14 cellular contexts compared by ENCODE assay signal in the genomic region with DNA sequence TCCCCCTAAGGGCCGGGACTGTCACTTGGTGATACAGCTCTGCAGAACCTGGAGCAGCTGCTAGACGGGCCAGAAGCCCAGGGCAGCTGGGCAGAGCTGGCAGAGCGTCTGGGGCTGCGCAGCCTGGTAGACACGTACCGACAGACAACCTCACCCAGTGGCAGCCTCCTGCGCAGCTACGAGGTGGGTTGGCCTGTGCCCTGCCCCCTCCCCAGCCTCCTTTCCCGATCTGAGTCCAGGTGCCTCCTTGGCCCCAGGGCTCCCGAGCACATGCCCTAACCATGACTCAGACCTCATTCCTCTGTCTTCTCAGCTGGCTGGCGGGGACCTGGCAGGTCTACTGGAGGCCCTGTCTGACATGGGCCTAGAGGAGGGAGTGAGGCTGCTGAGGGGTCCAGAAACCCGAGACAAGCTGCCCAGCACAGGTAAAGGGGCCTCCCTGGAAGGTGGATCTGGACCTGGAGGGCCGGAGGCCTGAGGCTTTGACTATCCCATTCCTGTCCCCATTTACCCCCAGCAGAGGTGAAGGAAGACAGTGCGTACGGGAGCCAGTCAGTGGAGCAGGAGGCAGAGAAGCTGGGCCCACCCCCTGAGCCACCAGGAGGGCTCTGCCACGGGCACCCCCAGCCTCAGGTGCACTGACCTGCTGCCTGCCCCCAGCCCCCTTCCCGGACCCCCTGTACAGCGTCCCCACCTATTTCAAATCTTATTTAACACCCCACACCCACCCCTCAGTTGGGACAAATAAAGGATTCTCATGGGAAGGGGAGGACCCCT. TPM values are rescaled to one million over a fixed set of nuclear protein-coding genes. Genes with fewer than 3 reads are reported as not detected.
A peak's percentile ranks its signal among the peaks of the same experiment; 100 is the strongest.
DNase-seq lines count a peak whose midpoint lies in the region; ATAC-seq and TF ChIP-seq lines count a peak whose summit lies in the region.
"Had no signal": no experiment of that assay in that cellular context is flagged by ENCODE, and none has a peak within 500 bp of the region (broad histone marks: within the 10 kb centered on the region; RNA-seq: fewer than 3 reads in every experiment).

No MANE protein-coding gene starts in this region.

- ATAC-seq in GM19463 (IDR thresholded peaks at IDR 0.05; ENCODE audit: unreplicated experiment) (no peak), GM18517 (IDR thresholded peaks at IDR 0.05; ENCODE audit: unreplicated experiment) (no peak), GM21737 (IDR thresholded peaks at IDR 0.05; ENCODE audit: unreplicated experiment) (no peak)

- no peak overlapping the region for H4K8ac ChIP-seq in mesendoderm (ENCODE audit: low read depth, low read length)

- H3K27ac ChIP-seq in mesendoderm (ENCODE audit: low read depth, low read length) = no peak overlapping the region
- H3K27ac ChIP-seq: cardiac muscle cell, right atrium auricular region had no signal

- no peaks in the 10 kb centered on the region for H3K36me3 ChIP-seq in mesendoderm (ENCODE audit: control insufficient read depth, insufficient read depth, low read length)
- H3K36me3 ChIP-seq: cardiac muscle cell had no signal

- H3K23ac ChIP-seq in mesendoderm (ENCODE audit: low read length) = no peak overlapping the region

- H3K9ac ChIP-seq in mesendoderm (ENCODE audit: low read length) = no peak overlapping the region

- no peak overlapping the region for H2AK5ac ChIP-seq in mesendoderm (ENCODE audit: low read length)

- H3K4me3 Mint-ChIP-seq in CD14-positive monocyte = no peak overlapping the region
- H3K4me3 Mint-ChIP-seq: T-helper 2 cell treated with Interferon-gamma antibody and Interleukin-4, amounts not matched to agents 5 μg/mL and 100 μg/mL, for 36 hours had no signal

- no CpG with 5 or more reads among the region's 18 CpGs for WGBS in mesendoderm (ENCODE audit: extremely low coverage, insufficient coverage, low lambda C conversion rate)

- H2BK5ac ChIP-seq in mesendoderm (ENCODE audit: low read length) = no peak overlapping the region

- no peaks in the 10 kb centered on the region for H3K27me3 ChIP-seq in mesendoderm (ENCODE audit: insufficient read depth, low read length, poor library complexity)
- H3K27me3 ChIP-seq: cardiac muscle cell, right atrium auricular region had no signal

- peaks cover 46 to 51% of the 10 kb centered on the region in 2 donors for H3K36me3 Mint-ChIP-seq in CD14-positive monocyte

- H3K56ac ChIP-seq in mesendoderm (ENCODE audit: low read length) = no peak overlapping the region

- H3K4me2 ChIP-seq in mesendoderm (ENCODE audit: low read length) = no peak overlapping the region

- H3K4me1 ChIP-seq in mesendoderm (ENCODE audit: control insufficient read depth, low read depth, low read length) = peaks cover 2% of the 10 kb centered on the region

- no peak overlapping the region for H3K4me3 ChIP-seq in mesendoderm (ENCODE audit: low read length)
- H3K4me3 ChIP-seq: cardiac muscle cell, lung, right atrium auricular region had no signal

- H3K79me2 ChIP-seq in mesendoderm (ENCODE audit: control insufficient read depth, insufficient read depth, low read length) = no peaks in the 10 kb centered on the region

- peak; percentile 40 for DNase-seq in CD14-positive monocyte (ENCODE audit: low spot score)
- peak; percentile 88 for DNase-seq in HK-2 (ENCODE audit: unreplicated experiment)
- DNase-seq in astrocyte of the hippocampus (ENCODE audit: low read depth, low spot score) = peak; percentile 84
- DNase-seq in mesendoderm = peak; percentile 92
- no peak for DNase-seq in NCI-H1694 (lab: John Stamatoyannopoulos, UW)
- DNase-seq: activated CD8-positive, alpha-beta memory T cell treated with anti-CD3 and anti-CD28 coated beads, Interleukin-2, amount 50 U/mL, for 4 hours; NCI-H748 treated with DMSO at 0.1 percent for 48 hours had no signal

- no peak overlapping the region for H3K18ac ChIP-seq in mesendoderm (ENCODE audit: low read length)

- peaks cover 19% of the 10 kb centered on the region for H3K4me1 Mint-ChIP-seq in CD14-positive monocyte

- H3K27me3 Mint-ChIP-seq in CD14-positive monocyte (ENCODE audit: low read depth in 3 of 3) = peaks cover 7 to 14% (median 12%) of the 10 kb centered on the region in 3 donors

- intact Hi-C loops in CD14-positive monocyte (cut with micrococcal nuclease) = loop anchor here in 1 of 2 donors (2.0 kb wide), 1 partner anchor 13 kb away; no protein-coding TSS in a partner anchor

- peak overlapping the region in 1 of 7 donors; percentile 14 for H3K27ac Mint-ChIP-seq in CD14-positive monocyte
- H3K27ac Mint-ChIP-seq: T-helper 2 cell treated with Interferon-gamma antibody and Interleukin-4, amounts not matched to agents 5 μg/mL and 100 μg/mL, for 36 hours had no signal

- no peak overlapping the region for H2BK120ac ChIP-seq in mesendoderm (ENCODE audit: low read depth, low read length)

- H3K79me1 ChIP-seq in mesendoderm (ENCODE audit: low read length) = no peaks in the 10 kb centered on the region

- H3K4ac ChIP-seq in mesendoderm (ENCODE audit: low read depth, low read length) = no peak overlapping the region

- H2BK15ac ChIP-seq in mesendoderm (replicated peaks; ENCODE audit: low read depth) = no peak overlapping the region

- no peaks in the 10 kb centered on the region for H3K9me3 Mint-ChIP-seq in CD14-positive monocyte
- H3K9me3 Mint-ChIP-seq: T-helper 2 cell treated with Interferon-gamma antibody and Interleukin-4, amounts not matched to agents 5 μg/mL and 100 μg/mL, for 36 hours had no signal

- no peak for TF ChIP-seq CTCF in CD14-positive monocyte (IDR thresholded peaks at IDR 0.05)

- no peak overlapping the region for H4K5ac ChIP-seq in mesendoderm (ENCODE audit: low read length)

RNA-seq across cellular contexts. Expression of gene NFKB2, which starts 6.4 kb away (rescaled TPM):
- polyA plus RNA-seq in CD14-positive monocyte = 10 to 100 TPM in 1 of 2 donors, 1 to 10 TPM in 1; 6.8 to 15.0 TPM
- polyA plus RNA-seq in mesendoderm (2013, experiment 1 of 2) = 5.3 TPM
- polyA plus RNA-seq in mesendoderm (2013, experiment 2 of 2) = 4.7 TPM

RNA-seq across cellular contexts. Expression of gene PSD, which starts 16.7 kb away (rescaled TPM):
- 1 to 10 TPM; 1.1 to 1.5 TPM for polyA plus RNA-seq in CD14-positive monocyte
- 0.44 TPM for polyA plus RNA-seq in mesendoderm (2013, experiment 1 of 2)
- polyA plus RNA-seq in mesendoderm (2013, experiment 2 of 2) = 0.53 TPM

RNA-seq across cellular contexts. Expression of gene FBXL15, which starts 18.7 kb away (rescaled TPM):
- 10 to 100 TPM; 25.5 to 36.3 TPM for polyA plus RNA-seq in CD14-positive monocyte
- polyA plus RNA-seq in mesendoderm (2013, experiment 1 of 2) = 5.0 TPM
- polyA plus RNA-seq in mesendoderm (2013, experiment 2 of 2) = 4.6 TPM

RNA-seq across cellular contexts. Expression of gene CUEDC2, which starts 30.5 kb away (rescaled TPM):
- 10 to 100 TPM; 58.5 to 70.2 TPM for polyA plus RNA-seq in CD14-positive monocyte
- 39.1 TPM for polyA plus RNA-seq in mesendoderm (2013, experiment 1 of 2)
- 40.9 TPM for polyA plus RNA-seq in mesendoderm (2013, experiment 2 of 2)

RNA-seq across cellular contexts. Expression of gene C10orf95, which starts 49.4 kb away (rescaled TPM):
- polyA plus RNA-seq in CD14-positive monocyte = not detected
- polyA plus RNA-seq in mesendoderm (2013, experiment 1 of 2) = 0.24 TPM
- polyA plus RNA-seq in mesendoderm (2013, experiment 2 of 2) = 0.21 TPM
